ENCODE assay signal across 8 cellular contexts in the genomic region with DNA sequence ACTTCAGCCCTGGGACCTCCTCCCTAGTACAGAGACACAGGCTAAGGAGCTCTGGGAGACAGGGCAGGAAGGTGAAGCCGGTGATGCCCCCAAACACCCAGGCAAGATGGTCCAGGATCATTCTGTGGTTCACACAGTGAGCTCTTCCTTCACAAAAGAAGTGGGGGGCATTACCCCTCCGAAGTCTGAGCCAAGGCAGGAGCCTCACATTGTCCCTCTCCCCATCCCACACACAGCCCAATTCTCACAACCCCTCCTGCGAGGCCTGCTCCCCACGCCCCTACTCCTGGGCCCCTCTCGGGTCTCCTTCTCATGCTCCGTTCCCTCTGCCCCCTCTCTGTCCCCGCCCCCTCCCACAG. TPM values are rescaled to one million over a fixed set of nuclear protein-coding genes. Genes with fewer than 3 reads are reported as not detected.
DNase-seq lines count a peak whose midpoint lies in the region; ATAC-seq, FAIRE-seq and TF ChIP-seq lines count a peak whose summit lies in the region.

No MANE protein-coding gene starts in this region.

- H4K20me1 ChIP-seq in SU-DHL-6 (ENCODE audit: low read depth, low read length): no peaks in the 10 kb centered on the region

- WGBS in right cardiac atrium: 19% methylated on average over 7 of the region's 7 CpGs

- ATAC-seq in right cardiac atrium (no peak), HG03442 (IDR thresholded peaks at IDR 0.05; ENCODE audit: unreplicated experiment) (no peak)

- intact Hi-C loops in right cardiac atrium (cut with DNase I): loop anchor here in 1 of 4 donors (10.0 kb wide), 1 partner anchor 105 kb away; the partner anchor contains the start of gene NAXE

- H3K27me3 ChIP-seq in SU-DHL-6 (ENCODE audit: low read length) (no peaks in the 10 kb centered on the region), right cardiac atrium (ENCODE audit: control insufficient read depth, insufficient read depth) (no peaks in the 10 kb centered on the region)

- peak overlapping the region; percentile 66 for H3K9ac ChIP-seq in SU-DHL-6 (ENCODE audit: low read length)

- H3K4me3 ChIP-seq in SU-DHL-6 (ENCODE audit: insufficient read depth, low read length, poor library complexity, severe bottlenecking) (peak overlapping the region; percentile 23), right cardiac atrium (ENCODE audit: low read length) (peak overlapping the region; percentile 13), skin epidermis (no peak overlapping the region)

- H3K9me3 ChIP-seq in SU-DHL-6 (ENCODE audit: insufficient read depth, low read length) (no peaks in the 10 kb centered on the region), right cardiac atrium (ENCODE audit: control insufficient read depth, low read length) (no peaks in the 10 kb centered on the region)

- H3K4me1 ChIP-seq in right cardiac atrium (ENCODE audit: control insufficient read depth, insufficient read depth, low read length): peaks cover 70% of the 10 kb centered on the region

- FAIRE-seq in GM19239 (lab: Jason Lieb, UNC): peak; percentile 45

- H3K27ac ChIP-seq in SU-DHL-6 (ENCODE audit: low read depth, low read length): peak overlapping the region; percentile 98
- H3K27ac ChIP-seq in right cardiac atrium (ENCODE audit: low read length): peak overlapping the region; percentile 96
- H3K27ac ChIP-seq in skin epidermis: peak overlapping the region in 19 of 21 experiments; percentile 9 to 84 (median 59)

- H3K9me2 ChIP-seq in SU-DHL-6 (replicated peaks; ENCODE audit: insufficient read depth, low read length): no peaks in the 10 kb centered on the region

- TF ChIP-seq CTCF in SU-DHL-6 (IDR thresholded peaks at IDR 0.05; ENCODE audit: insufficient read depth, low read length, poor library complexity, severe bottlenecking): no peak

- DNase-seq in GM19239 (ENCODE audit: insufficient read length, low spot score): no peak
- DNase-seq in right cardiac atrium: no peak
- DNase-seq in foreskin melanocyte: no peak
- DNase-seq in AG08396 (ENCODE audit: low spot score): no peak
- DNase-seq in NCI-H2081 (lab: John Stamatoyannopoulos, UW): no peak

- H3K79me2 ChIP-seq in SU-DHL-6 (ENCODE audit: insufficient read depth, low read length): peaks cover 91% of the 10 kb centered on the region

- peaks cover 45% of the 10 kb centered on the region for H3F3A ChIP-seq in SU-DHL-6 (ENCODE audit: insufficient read depth)

- H3K4me2 ChIP-seq in SU-DHL-6 (ENCODE audit: low read depth, low read length, poor library complexity, severe bottlenecking): peak overlapping the region; percentile 77

- H2AFZ ChIP-seq in SU-DHL-6 (ENCODE audit: low read depth, low read length, severe bottlenecking): no peak overlapping the region

- no peaks in the 10 kb centered on the region for H3K36me3 ChIP-seq in SU-DHL-6 (ENCODE audit: low read length)

RNA-seq across cellular contexts. Expression of gene MEF2D, which starts 10.7 kb away (rescaled TPM):
- 10 to 100 TPM; 81.5 to 99.2 (median 89.6) TPM for total RNA-seq in right cardiac atrium
- polyA plus RNA-seq in right cardiac atrium: 53.0 TPM

Comparison
In these comparisons a context has a peak if more than half of its experiments do, and no peak if none do; other contexts are left out.
1. H3K4me3 ChIP-seq: peak in SU-DHL-6 (single experiment) and right cardiac atrium (single experiment); none in skin epidermis (0 of 7).
2. Peak in every context shown above with its lines, with median percentiles within 50 percentile points of each other: H3K27ac ChIP-seq.